Comparison of ENCODE assay signal across 8 cellular contexts in the genomic region with DNA sequence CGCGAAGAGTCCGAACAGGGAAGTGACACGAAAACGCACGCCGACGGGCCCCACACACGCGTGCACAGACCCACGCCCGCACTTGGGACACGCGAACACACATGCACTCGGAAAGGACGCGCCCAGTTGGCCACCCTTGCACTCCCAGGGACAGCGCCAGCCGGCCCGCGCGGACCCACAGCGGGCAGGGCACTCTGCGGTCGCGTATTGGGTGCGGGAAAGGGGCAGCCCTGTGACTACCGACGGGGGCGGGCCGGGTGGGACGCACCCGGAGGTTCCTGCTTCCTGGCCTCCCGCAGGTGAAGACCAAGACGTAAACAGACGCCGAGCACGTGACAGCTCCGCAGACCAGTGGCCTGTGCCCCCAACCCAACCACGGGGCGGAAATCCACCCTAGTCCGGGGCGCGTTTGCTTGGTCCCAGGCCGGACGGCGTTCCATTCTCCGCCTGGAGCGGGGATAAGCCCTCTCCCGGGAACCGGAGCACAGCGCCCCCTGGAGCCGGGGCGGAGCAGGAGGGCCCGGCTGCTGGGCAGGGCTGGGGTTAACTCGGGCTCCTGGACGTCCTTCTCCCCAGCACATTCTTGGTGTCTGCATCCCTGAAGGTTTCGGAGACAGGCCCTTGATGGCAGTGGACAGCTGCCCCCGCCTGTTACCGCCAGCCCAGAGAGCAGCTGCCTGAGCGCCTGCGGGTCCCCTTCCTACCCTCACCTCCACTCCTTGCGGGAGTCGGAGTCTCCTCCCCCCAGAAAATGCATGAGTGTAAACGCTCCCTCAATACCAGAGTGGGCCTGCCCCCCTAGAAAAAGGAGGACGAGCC. TPM values are rescaled to one million over a fixed set of nuclear protein-coding genes. Genes with fewer than 3 reads are reported as not detected.
DNase-seq lines count a peak whose midpoint lies in the region; ATAC-seq, FAIRE-seq and TF ChIP-seq lines count a peak whose summit lies in the region.

No MANE protein-coding gene starts in this region.

- H3F3A ChIP-seq in SK-N-SH (replicated peaks; ENCODE audit: insufficient read depth): peaks cover 40% of the 10 kb centered on the region

- H3K36me3 ChIP-seq in BJ (ENCODE audit: control insufficient read depth, insufficient read depth, low read length) (peaks cover 11% of the 10 kb centered on the region), SK-N-SH (replicated peaks in 1 of 2; ENCODE audit: control insufficient read depth in 1 of 2, insufficient read depth in 2 of 2, low read length in 1 of 2) (peaks cover 8 to 25% of the 10 kb centered on the region in 2 experiments), pancreas (no peaks in the 10 kb centered on the region), transverse colon (peaks cover 0 to 6% (median 0%) of the 10 kb centered on the region in 4 donors)

- no peaks in the 10 kb centered on the region for H3K9me3 Mint-ChIP-seq in activated naive CD8-positive, alpha-beta T cell (ENCODE audit: low read depth)

- H3K27me3 ChIP-seq in BJ (ENCODE audit: control insufficient read depth, insufficient read depth, low read length): no peaks in the 10 kb centered on the region
- no peaks in the 10 kb centered on the region for H3K27me3 ChIP-seq in SK-N-SH (ENCODE audit: insufficient read depth)
- H3K27me3 ChIP-seq in pancreas: no peaks in the 10 kb centered on the region
- no peaks in the 10 kb centered on the region for H3K27me3 ChIP-seq in transverse colon

- peak overlapping the region; percentile 72; the same call in 1 of the 2 replicates for H2AFZ ChIP-seq in SK-N-SH (ENCODE audit: low read depth)

- peak overlapping the region; percentile 99 for H3K9ac ChIP-seq in SK-N-SH

- H3K9me3 ChIP-seq in SK-N-SH: no peaks in the 10 kb centered on the region
- H3K9me3 ChIP-seq in pancreas: no peaks in the 10 kb centered on the region
- H3K9me3 ChIP-seq in transverse colon: no peaks in the 10 kb centered on the region

- peak; percentile 9; the same call in 1 of the 2 replicates for TF ChIP-seq RAD21 in SK-N-SH (IDR thresholded peaks at IDR 0.05; ENCODE audit: low read length)

- H3K4me1 Mint-ChIP-seq in activated naive CD8-positive, alpha-beta T cell (ENCODE audit: low read depth): peaks cover 24% of the 10 kb centered on the region

- CTCF ChIA-PET in BJ (lab: Yijun Ruan, JAX): interaction anchor here (0.6 to 21.8 kb wide), 23 partner anchors 9 to 143 kb away, joined by 3 to 479 read pairs (median 4); a partner anchor contains a TSS
- CTCF ChIA-PET in SK-N-SH (lab: Yijun Ruan, JAX): interaction anchor here (0.6 to 24.5 kb wide), 26 partner anchors 10 to 1121 kb away, joined by 3 to 443 read pairs (median 4); a partner anchor contains a TSS

- peak overlapping the region; percentile 96 for H3K27ac Mint-ChIP-seq in activated naive CD8-positive, alpha-beta T cell

- H3K4me2 ChIP-seq in SK-N-SH: peak overlapping the region; percentile 97

- H3K27ac ChIP-seq in SK-N-SH (ENCODE audit: low read depth in 2 of 2, low read length in 1 of 2) (peak overlapping the region; percentile 98 to 99), pancreas (peak overlapping the region; percentile 95 to 99 (median 98)), transverse colon (peak overlapping the region; percentile 94 to 98 (median 97))

- DNase-seq in BJ (ENCODE audit: low read depth) (no peak), KBM-7 (peak; percentile 82), SK-N-SH (peak; percentile 86), Right ventricle myocardium inferior (ENCODE audit: missing footprints) (peak; percentile 89), pancreas (peak; percentile 78 to 97 (median 88)), transverse colon (peak; percentile 88)

- TF ChIP-seq CTCF in BJ (IDR thresholded peaks at IDR 0.05; ENCODE audit: insufficient read depth, low read depth, low read length) (peak; percentile 94), SK-N-SH (IDR thresholded peaks at IDR 0.05) (peak; percentile 95), pancreas (IDR thresholded peaks at IDR 0.05) (peak; percentile 75 to 93 (median 90)), transverse colon (IDR thresholded peaks at IDR 0.05) (peak; percentile 90 to 98 (median 93))

- TF ChIP-seq POLR2A in transverse colon (IDR thresholded peaks at IDR 0.05): peak; percentile 70

- H3K4me1 ChIP-seq in SK-N-SH (ENCODE audit: control insufficient read depth in 1 of 2, insufficient read depth in 2 of 2, low read depth in 1 of 2, low read length in 1 of 2) (peaks cover 20 to 37% of the 10 kb centered on the region in 2 experiments; a peak in 3 of 4 replicates), pancreas (peaks cover 0 to 20% (median 8%) of the 10 kb centered on the region in 3 donors), transverse colon (peaks cover 14 to 48% (median 43%) of the 10 kb centered on the region in 4 donors)

- intact Hi-C loops in Right ventricle myocardium inferior (cut with DNase I) (no loop called here), pancreas (cut with DNase I) (no loop called here), transverse colon (cut with DNase I; ENCODE audit: low total_unique reads) (no loop called here)

- POLR2A ChIA-PET in BJ (lab: Charles Lee): interaction anchor here (0.6 kb wide), 1 partner anchor 18 kb away, joined by 3 read pairs; no protein-coding TSS in a partner anchor
- POLR2A ChIA-PET in SK-N-SH (lab: Yijun Ruan, JAX): interaction anchor here (0.7 to 2.2 kb wide), 7 partner anchors 10 to 84 kb away, joined by 3 to 8 read pairs (median 3); a partner anchor contains a TSS

- peak overlapping the region; percentile 71 for H3K4me3 ChIP-seq in BJ (ENCODE audit: low read depth, low read length)
- peak overlapping the region; percentile 66 to 90 for H3K4me3 ChIP-seq in SK-N-SH (ENCODE audit: low read depth in 2 of 2, low read length in 1 of 2)
- peak overlapping the region; percentile 47 to 91 (median 84) for H3K4me3 ChIP-seq in pancreas
- H3K4me3 ChIP-seq in transverse colon: peak overlapping the region; percentile 46 to 77 (median 67)

- in situ Hi-C loops in KBM-7 (cut with MboI; ENCODE audit: low pct_unique_long_range_greater_than_20kb, low sequenced_read_pairs): no loop called here
- in situ Hi-C loops in transverse colon (cut with MboI; ENCODE audit: low pct_ligation_motif_present in 1 of 4, low pct_unique_long_range_greater_than_20kb in 1 of 4, low sequenced_read_pairs in 3 of 4): no loop called here

- ATAC-seq in GM19023 (IDR thresholded peaks at IDR 0.05; ENCODE audit: unreplicated experiment) (peak; percentile 41), Right ventricle myocardium inferior (peak; percentile 47), pancreas (peak; percentile 64 to 79 (median 72))

- 0% methylated on average over 14 of the region's 66 CpGs for WGBS in SK-N-SH (ENCODE audit: low lambda C conversion rate)
- WGBS in pancreas, 2 donors: 0% methylated on average over 56 to 66 of the region's 66 CpGs
- WGBS in transverse colon (ENCODE audit: low coverage in 1 of 2), 2 donors: 0% methylated on average over 5 to 34 of the region's 66 CpGs

- H3K4me3 Mint-ChIP-seq in activated naive CD8-positive, alpha-beta T cell: peak overlapping the region; percentile 95

- H3K9me2 ChIP-seq in SK-N-SH: no peaks in the 10 kb centered on the region

- FAIRE-seq in pancreas (lab: Jason Lieb, UNC): no peak

- 0 out of 4 replicates have a peak, but pooled peaks of 1 of the 2 experiments have one; percentile 5 for TF ChIP-seq EP300 in SK-N-SH (IDR thresholded peaks at IDR 0.05; ENCODE audit: borderline replicate concordance in 1 of 2, low read depth in 1 of 2, low read length in 1 of 2)
- TF ChIP-seq EP300 in transverse colon (IDR thresholded peaks at IDR 0.05; ENCODE audit: low read depth): no peak

- H3K27me3 Mint-ChIP-seq in activated naive CD8-positive, alpha-beta T cell: no peaks in the 10 kb centered on the region

- no peaks in the 10 kb centered on the region for H3K36me3 Mint-ChIP-seq in activated naive CD8-positive, alpha-beta T cell

- peaks cover 42% of the 10 kb centered on the region for H3K79me2 ChIP-seq in SK-N-SH (ENCODE audit: insufficient read depth)

- H4K20me1 ChIP-seq in SK-N-SH (ENCODE audit: insufficient read depth): peaks cover 12% of the 10 kb centered on the region

RNA-seq across cellular contexts. Expression of a gene that starts 2.0 kb away (rescaled TPM):
- polyA plus RNA-seq in BJ (2011; rRNA removed): 47.5 and 81.5 TPM in 2 replicates
- polyA minus RNA-seq in BJ (2011; rRNA and poly(A)+ RNA removed): 50.0 and 80.8 TPM in 2 replicates
- 50.6 and 52.2 TPM in 2 replicates for polyA plus RNA-seq in SK-N-SH (2012; rRNA removed)
- polyA plus RNA-seq in SK-N-SH (2012; cell fraction: cytosol; rRNA removed): 18.5 and 31.3 TPM in 2 replicates
- 105 and 145 TPM in 2 replicates for polyA plus RNA-seq in SK-N-SH (2012; cell fraction: nucleus; rRNA removed)
- 43.4 TPM for total RNA-seq in Right ventricle myocardium inferior
- 10 to 100 TPM; 10.5 to 26.5 (median 14.4) TPM for total RNA-seq in pancreas
- 10 to 100 TPM; 41.1 to 52.2 TPM for polyA plus RNA-seq in pancreas
- 10 to 100 TPM; 41.8 to 86.8 (median 56.6) TPM for total RNA-seq in transverse colon

RNA-seq across cellular contexts. Expression of a gene that starts 10.2 kb away (rescaled TPM):
- polyA plus RNA-seq in BJ (2011; rRNA removed) (4.7 and 5.5 TPM in 2 replicates), SK-N-SH (2012; rRNA removed) (16.4 and 20.0 TPM in 2 replicates), pancreas (1 to 10 TPM; 3.1 to 3.2 TPM)
- polyA minus RNA-seq in BJ (2011; rRNA and poly(A)+ RNA removed): 4.6 and 5.9 TPM in 2 replicates
- 16.6 and 20.2 TPM in 2 replicates for polyA plus RNA-seq in SK-N-SH (2012; cell fraction: cytosol; rRNA removed)
- polyA plus RNA-seq in SK-N-SH (2012; cell fraction: nucleus; rRNA removed): 15.7 and 20.7 TPM in 2 replicates
- total RNA-seq in Right ventricle myocardium inferior (6.6 TPM), pancreas (1 to 10 TPM; 1.7 to 5.4 (median 3.8) TPM), transverse colon (10 to 100 TPM in 1 of 4 donors, 1 to 10 TPM in 3; 1.1 to 12.7 (median 3.3) TPM)

RNA-seq across cellular contexts. Expression of a gene that starts 10.3 kb away (rescaled TPM):
- polyA plus RNA-seq in BJ (2011; rRNA removed) (77.3 and 123 TPM in 2 replicates), SK-N-SH (2012; rRNA removed) (173 and 208 TPM in 2 replicates), pancreas (10 to 100 TPM; 67.7 to 93.5 TPM)
- polyA minus RNA-seq in BJ (2011; rRNA and poly(A)+ RNA removed): 18.6 and 22.8 TPM in 2 replicates
- 100 and 140 TPM in 2 replicates for polyA plus RNA-seq in SK-N-SH (2012; cell fraction: cytosol; rRNA removed)
- 160 and 186 TPM in 2 replicates for polyA plus RNA-seq in SK-N-SH (2012; cell fraction: nucleus; rRNA removed)
- total RNA-seq in Right ventricle myocardium inferior (58.3 TPM), pancreas (10 to 100 TPM; 31.0 to 49.3 (median 36.2) TPM), transverse colon (100 to 1,000 TPM in 1 of 4 donors, 10 to 100 TPM in 3; 32.5 to 104 (median 77.1) TPM)

RNA-seq across cellular contexts. Expression of a gene that starts 28.3 kb away (rescaled TPM):
- 4.2 and 4.3 TPM in 2 replicates for polyA plus RNA-seq in BJ (2011; rRNA removed)
- 2.5 and 3.6 TPM in 2 replicates for polyA minus RNA-seq in BJ (2011; rRNA and poly(A)+ RNA removed)
- polyA plus RNA-seq in SK-N-SH (2012; rRNA removed): 15.0 and 16.2 TPM in 2 replicates
- polyA plus RNA-seq in SK-N-SH (2012; cell fraction: cytosol; rRNA removed): 6.9 and 10.2 TPM in 2 replicates
- 32.3 and 32.7 TPM in 2 replicates for polyA plus RNA-seq in SK-N-SH (2012; cell fraction: nucleus; rRNA removed)
- 1.5 TPM for total RNA-seq in Right ventricle myocardium inferior
- total RNA-seq in pancreas: 10 to 100 TPM in 3 of 6 donors, 1 to 10 TPM in 3; 8.7 to 17.2 (median 12.5) TPM
- 10 to 100 TPM; 33.8 to 36.4 TPM for polyA plus RNA-seq in pancreas
- total RNA-seq in transverse colon: 100 to 1,000 TPM in 3 of 4 donors, 10 to 100 TPM in 1; 94.0 to 221 (median 121) TPM

RNA-seq across cellular contexts. Expression of a gene that starts 33.4 kb away (rescaled TPM):
- polyA plus RNA-seq in BJ (2011; rRNA removed): 0.53 and 0.86 TPM in 2 replicates
- polyA minus RNA-seq in BJ (2011; rRNA and poly(A)+ RNA removed): 0.26 and 0.57 TPM in 2 replicates
- 1.9 and 2.3 TPM in 2 replicates for polyA plus RNA-seq in SK-N-SH (2012; rRNA removed)
- polyA plus RNA-seq in SK-N-SH (2012; cell fraction: cytosol; rRNA removed): 0.95 and 1.5 TPM in 2 replicates
- polyA plus RNA-seq in SK-N-SH (2012; cell fraction: nucleus; rRNA removed): 5.4 and 6.8 TPM in 2 replicates
- 0.22 TPM for total RNA-seq in Right ventricle myocardium inferior
- under 1 TPM; 0.18 to 0.49 (median 0.27) TPM for total RNA-seq in pancreas
- polyA plus RNA-seq in pancreas: under 1 TPM; 0.89 to 0.99 TPM
- 1 to 10 TPM in 1 of 4 donors, under 1 TPM in 2, not detected in 1; 0.27 to 2.0 (median 0.64) TPM for total RNA-seq in transverse colon
